In genomic region chr1:20152599-20152930, GRCh38 we compare ENCODE assay signal across 8 cellular contexts. TPM values are rescaled to one million over a fixed set of nuclear protein-coding genes. Genes with fewer than 3 reads are reported as not detected.
DNase-seq lines count a peak whose midpoint lies in the region; ATAC-seq and TF ChIP-seq lines count a peak whose summit lies in the region.

No MANE protein-coding gene starts in this region.

- no peaks in the 10 kb centered on the region for H3K4me1 Mint-ChIP-seq in activated T-helper 17 cell treated with anti-CD3 and anti-CD28 coated beads, Interleukin-2, amount 50 U/mL, for 72 hours

- H3K4me3 ChIP-seq in cardiac muscle cell = no peak overlapping the region
- H3K4me3 ChIP-seq in mucosa of descending colon = no peak overlapping the region
- no peak overlapping the region for H3K4me3 ChIP-seq in upper lobe of right lung

- H3K36me3 Mint-ChIP-seq in activated T-helper 17 cell treated with anti-CD3 and anti-CD28 coated beads, Interleukin-2, amount 50 U/mL, for 72 hours (ENCODE audit: low read depth) = no peaks in the 10 kb centered on the region

- no peaks in the 10 kb centered on the region for H3K4me1 ChIP-seq in cardiac muscle cell (ENCODE audit: low read depth)
- peaks cover 7% of the 10 kb centered on the region for H3K4me1 ChIP-seq in mucosa of descending colon (ENCODE audit: low read depth)
- H3K4me1 ChIP-seq in upper lobe of right lung = peaks cover 24% of the 10 kb centered on the region

- no peaks in the 10 kb centered on the region for H3K27me3 Mint-ChIP-seq in activated T-helper 17 cell treated with anti-CD3 and anti-CD28 coated beads, Interleukin-2, amount 50 U/mL, for 72 hours

- DNase-seq in cardiac muscle cell (ENCODE audit: low read depth in 1 of 2, low spot score in 1 of 2) = no peak
- DNase-seq in left cardiac atrium = no peak
- no peak for DNase-seq in mucosa of descending colon
- no peak for DNase-seq in upper lobe of right lung
- DNase-seq in NOMO-1 treated with DMSO at 0.1 percent for 48 hours (lab: John Stamatoyannopoulos, UW; ENCODE audit: unreplicated experiment) = no peak
- DNase-seq in HUDEP-2 (lab: John Stamatoyannopoulos, UW; ENCODE audit: unreplicated experiment in 76 of 76) = no peak

- H3K36me3 ChIP-seq in cardiac muscle cell (no peaks in the 10 kb centered on the region), mucosa of descending colon (ENCODE audit: low read depth) (no peaks in the 10 kb centered on the region), upper lobe of right lung (no peaks in the 10 kb centered on the region)

- intact Hi-C loops in left cardiac atrium (cut with DNase I) = loop anchor here (2.0 kb wide), 3 partner anchors 52 to 234 kb away; no protein-coding TSS in a partner anchor
- intact Hi-C loops in mucosa of descending colon (cut with DNase I, micrococcal nuclease) = loop anchor here in 1 of 2 donors (10.0 kb wide), 2 partner anchors 178 to 238 kb away; partner anchors contain the start of gene PLA2G2A
- intact Hi-C loops in upper lobe of right lung (cut with DNase I) = no loop called here

- peak overlapping the region; percentile 79 for H3K27ac Mint-ChIP-seq in activated T-helper 17 cell treated with anti-CD3 and anti-CD28 coated beads, Interleukin-2, amount 50 U/mL, for 72 hours

- no peak overlapping the region for H3K27ac ChIP-seq in cardiac muscle cell
- H3K27ac ChIP-seq in upper lobe of right lung = peak overlapping the region; percentile 70

- H3K9me3 Mint-ChIP-seq in activated T-helper 17 cell treated with anti-CD3 and anti-CD28 coated beads, Interleukin-2, amount 50 U/mL, for 72 hours = no peaks in the 10 kb centered on the region

- H3K4me3 Mint-ChIP-seq in activated T-helper 17 cell treated with anti-CD3 and anti-CD28 coated beads, Interleukin-2, amount 50 U/mL, for 72 hours = peak overlapping the region; percentile 63

- H3K27me3 ChIP-seq in cardiac muscle cell (no peaks in the 10 kb centered on the region), upper lobe of right lung (no peaks in the 10 kb centered on the region)

- TF ChIP-seq CTCF in cardiac muscle cell (IDR thresholded peaks at IDR 0.05; ENCODE audit: low read depth, low read length) (peak; percentile 24), mucosa of descending colon (IDR thresholded peaks at IDR 0.05) (no peak), upper lobe of right lung (IDR thresholded peaks at IDR 0.05) (no peak)

- ATAC-seq in left cardiac atrium (no peak), mucosa of descending colon (peak; percentile 14), upper lobe of right lung (no peak), HG03442 (IDR thresholded peaks at IDR 0.05; ENCODE audit: unreplicated experiment) (no peak)
- ATAC-seq in activated T-helper 17 cell treated with anti-CD3 and anti-CD28 coated beads, Interleukin-2, amount 50 U/mL, for 72 hours (replicated peaks) = peak; percentile 25

- H3K9me3 ChIP-seq in cardiac muscle cell (ENCODE audit: low read depth) (no peaks in the 10 kb centered on the region), mucosa of descending colon (no peaks in the 10 kb centered on the region), upper lobe of right lung (no peaks in the 10 kb centered on the region)

RNA-seq across cellular contexts. Expression of gene PLA2G2F, which starts 13.4 kb away (rescaled TPM):
- not detected in 2 replicates for total RNA-seq in cardiac muscle cell
- polyA plus RNA-seq in cardiac muscle cell = not detected in 2 replicates
- total RNA-seq in left cardiac atrium = not detected
- total RNA-seq in activated T-helper 17 cell treated with anti-CD3 and anti-CD28 coated beads, Interleukin-2, amount 50 U/mL, for 72 hours = not detected
- under 1 TPM in 2 of 3 donors, not detected in 1; 0.12 to 0.80 TPM for total RNA-seq in mucosa of descending colon
- not detected for total RNA-seq in upper lobe of right lung

RNA-seq across cellular contexts. Expression of gene PLA2G2D, which starts 33.2 kb away (rescaled TPM):
- total RNA-seq in cardiac muscle cell (not detected in 2 replicates), left cardiac atrium (not detected), mucosa of descending colon (under 1 TPM in 1 of 3 donors, not detected in 2; 0.22 TPM), upper lobe of right lung (not detected)
- polyA plus RNA-seq in cardiac muscle cell = not detected in 2 replicates
- not detected for total RNA-seq in activated T-helper 17 cell treated with anti-CD3 and anti-CD28 coated beads, Interleukin-2, amount 50 U/mL, for 72 hours

RNA-seq across cellular contexts. Expression of gene UBXN10, which starts 33.3 kb away (rescaled TPM):
- total RNA-seq in cardiac muscle cell (1.8 TPM in 2 replicates), left cardiac atrium (1 to 10 TPM; 3.1 to 5.4 TPM), mucosa of descending colon (10 to 100 TPM in 1 of 3 donors, 1 to 10 TPM in 2; 5.8 to 15.5 (median 5.8) TPM), upper lobe of right lung (0.87 TPM)
- 0.79 and 1.3 TPM in 2 replicates for polyA plus RNA-seq in cardiac muscle cell
- under 1 TPM; 0.37 to 0.63 TPM for total RNA-seq in activated T-helper 17 cell treated with anti-CD3 and anti-CD28 coated beads, Interleukin-2, amount 50 U/mL, for 72 hours

RNA-seq across cellular contexts. Expression of gene PLA2G2C, which starts 33.8 kb away (rescaled TPM):
- total RNA-seq in cardiac muscle cell (not detected in 2 replicates), left cardiac atrium (not detected), mucosa of descending colon (1 to 10 TPM in 1 of 3 donors, under 1 TPM in 1, not detected in 1; 0.55 to 2.1 TPM), upper lobe of right lung (not detected)
- polyA plus RNA-seq in cardiac muscle cell = not detected in 2 replicates
- under 1 TPM; 0.06 to 0.26 TPM for total RNA-seq in activated T-helper 17 cell treated with anti-CD3 and anti-CD28 coated beads, Interleukin-2, amount 50 U/mL, for 72 hours

Comparison
In these comparisons a context has a peak if more than half of its experiments do, and no peak if none do; other contexts are left out.
1. ATAC-seq: peak in activated T-helper 17 cell treated with anti-CD3 and anti-CD28 coated beads, Interleukin-2, amount 50 U/mL, for 72 hours (single experiment) and mucosa of descending colon (single experiment); none in left cardiac atrium (0 of 2), upper lobe of right lung (single experiment) and HG03442 (single experiment).